ENCODE assay signal across 1 cellular context in the genomic region with DNA sequence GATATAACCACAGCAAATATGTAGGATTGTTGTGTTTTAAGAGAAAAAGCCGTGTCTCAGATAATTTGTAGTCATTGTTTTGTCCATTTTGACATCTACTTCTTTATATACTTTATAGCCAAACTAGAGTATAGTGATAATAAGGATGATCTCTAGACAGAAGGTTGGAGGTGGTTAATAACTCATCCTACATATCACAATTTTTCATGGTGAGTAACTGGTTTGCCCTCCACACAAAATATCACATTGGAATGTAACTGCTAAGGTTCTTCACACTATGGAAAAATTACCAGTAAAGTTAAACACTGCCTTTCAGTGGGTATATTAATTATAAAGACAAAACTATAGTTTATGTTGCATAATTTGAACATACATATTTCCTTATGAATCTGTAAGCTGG.
TF ChIP-seq lines count a peak whose summit lies in the region.

No MANE protein-coding gene starts in this region.

TF ChIP-seq in IMR-90, 13 proteins besides CTCF, POLR2A, EP300 and RAD21:
- TF ChIP-seq BHLHE40 (IDR thresholded peaks at IDR 0.05; ENCODE audit: low read depth, low read length) (no peak), MAFK (IDR thresholded peaks at IDR 0.05; ENCODE audit: low read depth, low read length) (no peak), CHD1 (IDR thresholded peaks at IDR 0.05; ENCODE audit: low read depth, low read length) (no peak), SMC3 (IDR thresholded peaks at IDR 0.05; ENCODE audit: low read depth, low read length) (no peak), NFE2L2 (IDR thresholded peaks at IDR 0.05; ENCODE audit: low read depth, low read length) (no peak), FOS (IDR thresholded peaks at IDR 0.05; ENCODE audit: low read depth, low read length) (no peak), MXI1 (IDR thresholded peaks at IDR 0.05; ENCODE audit: borderline replicate concordance, low read depth, low read length) (no peak), RFX5 (IDR thresholded peaks at IDR 0.05; ENCODE audit: low read depth, low read length) (no peak), MAZ (IDR thresholded peaks at IDR 0.05; ENCODE audit: borderline replicate concordance, low read depth, low read length) (no peak), CEBPB (IDR thresholded peaks at IDR 0.05; ENCODE audit: low read depth, low read length) (no peak), RCOR1 (IDR thresholded peaks at IDR 0.05; ENCODE audit: insufficient replicate concordance, low read length) (no peak)
- TF ChIP-seq, protein P1, sequence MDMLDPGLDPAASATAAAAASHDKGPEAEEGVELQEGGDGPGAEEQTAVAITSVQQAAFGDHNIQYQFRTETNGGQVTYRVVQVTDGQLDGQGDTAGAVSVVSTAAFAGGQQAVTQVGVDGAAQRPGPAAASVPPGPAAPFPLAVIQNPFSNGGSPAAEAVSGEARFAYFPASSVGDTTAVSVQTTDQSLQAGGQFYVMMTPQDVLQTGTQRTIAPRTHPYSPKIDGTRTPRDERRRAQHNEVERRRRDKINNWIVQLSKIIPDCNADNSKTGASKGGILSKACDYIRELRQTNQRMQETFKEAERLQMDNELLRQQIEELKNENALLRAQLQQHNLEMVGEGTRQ (IDR thresholded peaks at IDR 0.05; ENCODE audit: low read depth, low read length) = no peak
- TF ChIP-seq, protein P2, sequence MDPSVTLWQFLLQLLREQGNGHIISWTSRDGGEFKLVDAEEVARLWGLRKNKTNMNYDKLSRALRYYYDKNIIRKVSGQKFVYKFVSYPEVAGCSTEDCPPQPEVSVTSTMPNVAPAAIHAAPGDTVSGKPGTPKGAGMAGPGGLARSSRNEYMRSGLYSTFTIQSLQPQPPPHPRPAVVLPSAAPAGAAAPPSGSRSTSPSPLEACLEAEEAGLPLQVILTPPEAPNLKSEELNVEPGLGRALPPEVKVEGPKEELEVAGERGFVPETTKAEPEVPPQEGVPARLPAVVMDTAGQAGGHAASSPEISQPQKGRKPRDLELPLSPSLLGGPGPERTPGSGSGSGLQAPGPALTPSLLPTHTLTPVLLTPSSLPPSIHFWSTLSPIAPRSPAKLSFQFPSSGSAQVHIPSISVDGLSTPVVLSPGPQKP (IDR thresholded peaks at IDR 0.05; ENCODE audit: borderline replicate concordance, low read depth, low read length) = no peak
TF ChIP-seq in IMR-90: peak in this region for 0.
